Comparison of ENCODE assay signal across 8 cellular contexts in the genomic region with DNA sequence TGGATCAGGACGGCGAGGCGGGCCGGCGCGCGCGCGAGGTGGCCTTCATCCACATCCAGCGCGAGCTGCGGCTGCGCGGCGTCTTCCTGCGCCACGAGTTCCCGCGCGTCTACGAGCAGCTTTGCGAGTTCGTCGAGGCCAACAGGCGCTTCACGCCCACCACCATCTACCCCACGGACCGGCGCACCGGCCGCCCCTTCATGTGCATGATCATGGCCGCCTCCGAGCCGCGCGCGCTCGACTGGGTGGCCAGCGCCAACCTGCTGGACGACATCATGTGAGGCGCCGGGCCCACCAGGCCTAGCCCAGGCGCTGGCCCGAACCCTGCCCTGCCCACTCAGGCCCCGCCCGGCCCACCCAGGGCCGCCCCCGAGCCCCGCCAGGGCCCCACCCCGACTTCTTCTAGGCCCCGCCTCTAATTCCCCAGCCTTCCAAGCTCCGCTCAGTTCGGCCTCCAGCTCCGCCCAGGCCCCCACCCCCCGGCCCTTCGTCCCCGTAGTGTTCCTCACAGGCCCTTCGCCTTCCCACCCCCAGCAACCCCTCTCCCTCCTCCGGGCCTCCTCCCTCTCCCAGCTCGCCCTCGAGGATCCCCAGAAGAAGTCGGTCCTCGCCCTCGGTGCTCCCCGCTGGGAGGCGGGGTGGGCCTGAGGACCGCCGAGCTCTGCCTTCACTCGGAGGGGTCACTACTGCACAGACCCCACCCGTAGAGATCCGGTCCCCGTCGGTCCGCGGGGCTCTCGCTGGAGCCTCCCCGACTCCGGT. TPM values are rescaled to one million over a fixed set of nuclear protein-coding genes. Genes with fewer than 3 reads are reported as not detected.
DNase-seq lines count a peak whose midpoint lies in the region; ATAC-seq, FAIRE-seq and TF ChIP-seq lines count a peak whose summit lies in the region.

No MANE protein-coding gene starts in this region.

- H3K27ac Mint-ChIP-seq in activated T-helper 17 cell treated with anti-CD3 and anti-CD28 coated beads, Interleukin-2, amount 50 U/mL, for 72 hours, result peak overlapping the region; percentile 78
- H3K27ac Mint-ChIP-seq in glutamatergic neuron (ENCODE audit: unreplicated experiment), result peak overlapping the region; percentile 73

- H3K27me3 Mint-ChIP-seq in activated T-helper 17 cell treated with anti-CD3 and anti-CD28 coated beads, Interleukin-2, amount 50 U/mL, for 72 hours, result peaks cover 7% of the 10 kb centered on the region
- H3K27me3 Mint-ChIP-seq in glutamatergic neuron (ENCODE audit: unreplicated experiment), result peaks cover 16% of the 10 kb centered on the region

- peaks cover 36% of the 10 kb centered on the region for H3K36me3 Mint-ChIP-seq in activated T-helper 17 cell treated with anti-CD3 and anti-CD28 coated beads, Interleukin-2, amount 50 U/mL, for 72 hours (ENCODE audit: low read depth)
- H3K36me3 Mint-ChIP-seq in glutamatergic neuron (ENCODE audit: unreplicated experiment), result no peaks in the 10 kb centered on the region

- peak; percentile 69 for DNase-seq in D341Med (ENCODE audit: low spot score)
- DNase-seq in LNCaP clone FGC (ENCODE audit: low read depth), result no peak
- DNase-seq in glutamatergic neuron, result peak; percentile 64
- peak; percentile 36 for DNase-seq in retina
- no peak for DNase-seq in GM12891 (ENCODE audit: insufficient read length, low spot score)

- no peak for ATAC-seq in activated T-helper 17 cell treated with anti-CD3 and anti-CD28 coated beads, Interleukin-2, amount 50 U/mL, for 72 hours (replicated peaks)
- ATAC-seq in HG03521 (IDR thresholded peaks at IDR 0.05; ENCODE audit: unreplicated experiment), result no peak
- no peak for ATAC-seq in GM18498 (IDR thresholded peaks at IDR 0.05; ENCODE audit: unreplicated experiment)

- peak overlapping the region; percentile 99 for H3K4me3 ChIP-seq in LNCaP clone FGC (ENCODE audit: low read depth, low read length)

- H3K9me3 Mint-ChIP-seq in activated T-helper 17 cell treated with anti-CD3 and anti-CD28 coated beads, Interleukin-2, amount 50 U/mL, for 72 hours, result no peaks in the 10 kb centered on the region
- H3K9me3 Mint-ChIP-seq in glutamatergic neuron (ENCODE audit: unreplicated experiment), result peaks cover 10% of the 10 kb centered on the region

- FAIRE-seq in GM12891 (lab: Jason Lieb, UNC), result no peak

- TF ChIP-seq CTCF in LNCaP clone FGC (IDR thresholded peaks at IDR 0.05; ENCODE audit: control insufficient read depth, extremely low read depth, insufficient read depth), result no peak
- no peak for TF ChIP-seq CTCF in glutamatergic neuron (IDR thresholded peaks at IDR 0.05; ENCODE audit: partially characterized antibody, unreplicated experiment)

- no peak for TF ChIP-seq POLR2A in GM12891 (IDR thresholded peaks at IDR 0.05; ENCODE audit: low read depth, low read length)

- H3K4me1 Mint-ChIP-seq in activated T-helper 17 cell treated with anti-CD3 and anti-CD28 coated beads, Interleukin-2, amount 50 U/mL, for 72 hours, result no peaks in the 10 kb centered on the region
- peaks cover 2% of the 10 kb centered on the region for H3K4me1 Mint-ChIP-seq in glutamatergic neuron (ENCODE audit: low read depth, unreplicated experiment)

- H3K4me3 Mint-ChIP-seq in activated T-helper 17 cell treated with anti-CD3 and anti-CD28 coated beads, Interleukin-2, amount 50 U/mL, for 72 hours, result peak overlapping the region; percentile 91
- peak overlapping the region; percentile 90 for H3K4me3 Mint-ChIP-seq in glutamatergic neuron (ENCODE audit: unreplicated experiment)

TF ChIP-seq in GM12891, 5 proteins besides CTCF, POLR2A, EP300 and RAD21:
- TF ChIP-seq TAF1 (IDR thresholded peaks at IDR 0.05; ENCODE audit: low read depth, low read length) (no peak), PAX5 (IDR thresholded peaks at IDR 0.05; ENCODE audit: insufficient read depth, low read length, severe bottlenecking) (no peak), POU2F2 (IDR thresholded peaks at IDR 0.05; ENCODE audit: low read depth, low read length) (no peak), POLR2AphosphoS5 (IDR thresholded peaks at IDR 0.05; ENCODE audit: low read depth, low read length) (no peak), SPI1 (IDR thresholded peaks at IDR 0.05; ENCODE audit: low read depth, low read length) (no peak)

RNA-seq across cellular contexts. Expression of gene PHPT1, which starts 2.0 kb away (rescaled TPM):
- 100 to 1,000 TPM; 138 to 194 TPM for total RNA-seq in activated T-helper 17 cell treated with anti-CD3 and anti-CD28 coated beads, Interleukin-2, amount 50 U/mL, for 72 hours
- 101 TPM for total RNA-seq in glutamatergic neuron (ENCODE audit: unreplicated experiment)
- 204 TPM for polyA plus RNA-seq in GM12891 (2012; ENCODE audit: low read depth, missing spikeins)

RNA-seq across cellular contexts. Expression of gene MAMDC4, which starts 4.9 kb away (rescaled TPM):
- 10 to 100 TPM; 18.6 to 27.4 TPM for total RNA-seq in activated T-helper 17 cell treated with anti-CD3 and anti-CD28 coated beads, Interleukin-2, amount 50 U/mL, for 72 hours
- 17.6 TPM for total RNA-seq in glutamatergic neuron (ENCODE audit: unreplicated experiment)
- 4.4 TPM for polyA plus RNA-seq in GM12891 (2012; ENCODE audit: low read depth, missing spikeins)

RNA-seq across cellular contexts. Expression of gene AJM1, which starts 5.0 kb away (rescaled TPM):
- total RNA-seq in activated T-helper 17 cell treated with anti-CD3 and anti-CD28 coated beads, Interleukin-2, amount 50 U/mL, for 72 hours, result 10 to 100 TPM in 1 of 2 donors, 1 to 10 TPM in 1; 4.3 to 12.9 TPM
- 15.3 TPM for total RNA-seq in glutamatergic neuron (ENCODE audit: unreplicated experiment)
- polyA plus RNA-seq in GM12891 (2012; ENCODE audit: low read depth, missing spikeins), result 1.8 TPM

RNA-seq across cellular contexts. Expression of gene EDF1, which starts 18.9 kb away (rescaled TPM):
- total RNA-seq in activated T-helper 17 cell treated with anti-CD3 and anti-CD28 coated beads, Interleukin-2, amount 50 U/mL, for 72 hours, result 100 to 1,000 TPM; 221 to 265 TPM
- total RNA-seq in glutamatergic neuron (ENCODE audit: unreplicated experiment), result 343 TPM
- 423 TPM for polyA plus RNA-seq in GM12891 (2012; ENCODE audit: low read depth, missing spikeins)

RNA-seq across cellular contexts. Expression of gene TRAF2, which starts 39.1 kb away (rescaled TPM):
- 10 to 100 TPM; 54.4 to 56.8 TPM for total RNA-seq in activated T-helper 17 cell treated with anti-CD3 and anti-CD28 coated beads, Interleukin-2, amount 50 U/mL, for 72 hours
- total RNA-seq in glutamatergic neuron (ENCODE audit: unreplicated experiment), result 27.3 TPM
- 14.1 TPM for polyA plus RNA-seq in GM12891 (2012; ENCODE audit: low read depth, missing spikeins)

Comparison
In these comparisons a context has a peak if more than half of its experiments do, and no peak if none do; other contexts are left out.
1. DNase-seq: peak in D341Med (single experiment), glutamatergic neuron (single experiment) and retina (single experiment); none in LNCaP clone FGC (single experiment) and GM12891 (single experiment).